15 cellular contexts compared by ENCODE assay signal in the genomic region with DNA sequence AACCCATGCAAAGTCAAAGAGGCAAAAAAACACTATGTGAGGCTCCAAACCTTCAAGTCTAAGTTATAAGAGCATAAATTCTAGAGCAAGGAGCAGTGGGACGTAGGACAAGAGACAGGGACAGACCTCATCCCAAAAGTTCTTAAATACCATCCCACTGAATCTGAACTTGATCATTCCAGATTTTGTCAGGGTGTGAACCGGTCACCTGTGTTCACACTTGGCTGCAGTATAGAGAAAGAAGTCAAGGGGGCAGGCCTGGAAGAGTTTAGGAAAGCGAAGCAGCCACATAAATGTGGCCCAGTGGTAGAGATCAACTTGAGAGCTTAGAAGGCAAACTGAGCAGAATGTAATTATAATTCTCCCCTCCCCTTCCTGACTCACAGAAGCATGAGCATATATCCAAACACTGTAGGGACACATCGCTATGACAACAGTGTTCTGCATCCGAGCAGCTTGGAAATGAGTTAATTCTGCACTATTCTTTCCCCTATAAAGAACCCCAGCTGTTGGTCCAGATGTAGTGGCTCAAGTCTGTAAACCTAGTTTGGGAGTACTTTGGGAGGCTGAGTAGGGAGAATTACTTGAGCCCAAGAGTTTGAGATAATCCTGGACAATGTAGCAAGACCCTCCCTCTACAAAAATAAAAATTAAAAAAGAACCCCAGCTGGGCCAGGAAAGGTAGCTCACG. TPM values are rescaled to one million over a fixed set of nuclear protein-coding genes. Genes with fewer than 3 reads are reported as not detected.
DNase-seq lines count a peak whose midpoint lies in the region; ATAC-seq, FAIRE-seq and TF ChIP-seq lines count a peak whose summit lies in the region.
"Had no signal": no experiment of that assay in that cellular context is flagged by ENCODE, and none has a peak within 500 bp of the region (broad histone marks: within the 10 kb centered on the region; RNA-seq: fewer than 3 reads in every experiment).

No MANE protein-coding gene starts in this region.

- peaks cover 0 to 7% of the 10 kb centered on the region in 2 donors for H3K4me1 ChIP-seq in small intestine (ENCODE audit: control insufficient read depth in 2 of 2, insufficient read depth in 1 of 2, low read depth in 1 of 2, low read length in 1 of 2)
- H3K4me1 ChIP-seq in SJCRH30: 0 out of 2 replicates have a peak, but pooled peaks cover 3% of the 10 kb centered on the region

- FAIRE-seq in small intestine (lab: Jason Lieb, UNC): no peak

- POLR2A ChIA-PET in activated B cell treated with CpG ODN at 0.5 μM for 24 hours (lab: Charles Lee): interaction anchor here (0.6 kb wide), 1 partner anchor 64 kb away, joined by 5 read pairs; no protein-coding TSS in a partner anchor

- H3K36me3 ChIP-seq in small intestine (ENCODE audit: control insufficient read depth in 2 of 2, insufficient read depth in 2 of 2, low read length in 2 of 2) (peaks cover 3 to 16% of the 10 kb centered on the region in 2 donors), SJCRH30 (peaks cover 30% of the 10 kb centered on the region)

- no peaks in the 10 kb centered on the region for H3K27me3 Mint-ChIP-seq in activated B cell treated with CpG ODN at 0.5 μM for 24 hours
- H3K27me3 Mint-ChIP-seq: stimulated activated naive CD8-positive, alpha-beta T cell treated with anti-CD3 and anti-CD28 coated beads, Interleukin-15, amount 100 ng/mL, for 72 hours had no signal

- WGBS in small intestine, 3 donors: 75 to 91% (median 84%) methylated on average over 6 of the region's 6 CpGs

- H3K4me3 ChIP-seq in fibroblast of villous mesenchyme (ENCODE audit: low read depth, low read length) (no peak overlapping the region), small intestine (ENCODE audit: low read depth in 1 of 2, low read length in 2 of 2) (no peak overlapping the region), SJCRH30 (no peak overlapping the region)

- H3K27ac ChIP-seq in small intestine (ENCODE audit: low read depth in 1 of 2, low read length in 1 of 2) (peak overlapping the region; percentile 26 to 86), SJCRH30 (no peak overlapping the region)

- no peaks in the 10 kb centered on the region for H3K9me3 Mint-ChIP-seq in activated B cell treated with CpG ODN at 0.5 μM for 24 hours
- H3K9me3 Mint-ChIP-seq: activated naive CD4-positive, alpha-beta T cell treated with anti-CD3 and anti-CD28 coated beads for 36 hours; stimulated activated naive CD8-positive, alpha-beta T cell treated with anti-CD3 and anti-CD28 coated beads, Interleukin-15, amount 100 ng/mL, for 72 hours had no signal

- peaks cover 45% of the 10 kb centered on the region for H3K36me3 Mint-ChIP-seq in activated B cell treated with CpG ODN at 0.5 μM for 24 hours (ENCODE audit: low read depth)

- ATAC-seq in activated B cell treated with CpG ODN at 0.5 μM for 24 hours (ENCODE audit: low read depth) (no peak), HG02852 (IDR thresholded peaks at IDR 0.05; ENCODE audit: unreplicated experiment) (no peak), HG02885 (IDR thresholded peaks at IDR 0.05; ENCODE audit: poor library complexity, unreplicated experiment) (no peak)
- ATAC-seq: stimulated activated naive CD8-positive, alpha-beta T cell treated with anti-CD3 and anti-CD28 coated beads, Interleukin-15, amount 100 ng/mL, for 72 hours had no signal

- H3K4me1 Mint-ChIP-seq in activated B cell treated with CpG ODN at 0.5 μM for 24 hours: peaks cover 29% of the 10 kb centered on the region

- peak overlapping the region; percentile 17 for H3K4me3 Mint-ChIP-seq in activated B cell treated with CpG ODN at 0.5 μM for 24 hours
- H3K4me3 Mint-ChIP-seq: activated naive CD4-positive, alpha-beta T cell treated with anti-CD3 and anti-CD28 coated beads for 36 hours; stimulated activated naive CD8-positive, alpha-beta T cell treated with anti-CD3 and anti-CD28 coated beads, Interleukin-15, amount 100 ng/mL, for 72 hours had no signal

- H3K27me3 ChIP-seq in small intestine (ENCODE audit: control insufficient read depth in 2 of 2, insufficient read depth in 2 of 2, low read length in 2 of 2) (no peaks in the 10 kb centered on the region), SJCRH30 (no peaks in the 10 kb centered on the region)

- intact Hi-C loops in activated B cell treated with CpG ODN at 0.5 μM for 24 hours (cut with micrococcal nuclease): no loop called here

- CTCF ChIA-PET in activated B cell treated with CpG ODN at 0.5 μM for 24 hours (lab: Charles Lee): interaction anchor here (0.6 kb wide), 1 partner anchor 12 kb away, joined by 3 read pairs; no protein-coding TSS in a partner anchor

- DNase-seq in activated effector memory CD4-positive, alpha-beta T cell treated with anti-CD3 and anti-CD28 coated beads, Interleukin-2, amount 50 U/mL, for 16 hours: peak; percentile 2
- no peak for DNase-seq in activated effector memory CD4-positive, alpha-beta T cell treated with Interleukin-2 at 50 U/mL for 16 hours
- no peak for DNase-seq in activated B cell treated with CpG ODN at 0.5 μM for 24 hours
- DNase-seq in fibroblast of villous mesenchyme (ENCODE audit: low read depth): peak; percentile 28
- DNase-seq in small intestine: no peak
- no peak for DNase-seq in SJCRH30
- DNase-seq: activated CD4-positive, alpha-beta T cell treated with anti-CD3 and anti-CD28 coated beads for 4 hours; activated naive CD4-positive, alpha-beta T cell treated with anti-CD3 and anti-CD28 coated beads for 36 hours; effector CD8-positive, alpha-beta T cell; NCI-H1048; NCI-H524 treated with DMSO at 0.1 percent for 48 hours; stimulated activated CD4-positive, alpha-beta T cell treated with anti-CD3 and anti-CD28 coated beads, Interleukin-1b, Interleukin-23, amount 100 ng/mL, for 48 hours; stimulated activated naive CD8-positive, alpha-beta T cell treated with anti-CD3 and anti-CD28 coated beads, Interleukin-15, amount 100 ng/mL, for 72 hours had no signal

- H3K27ac Mint-ChIP-seq in activated B cell treated with CpG ODN at 0.5 μM for 24 hours: no peak overlapping the region
- H3K27ac Mint-ChIP-seq: activated naive CD4-positive, alpha-beta T cell treated with anti-CD3 and anti-CD28 coated beads for 36 hours; stimulated activated naive CD8-positive, alpha-beta T cell treated with anti-CD3 and anti-CD28 coated beads, Interleukin-15, amount 100 ng/mL, for 72 hours had no signal

- no peaks in the 10 kb centered on the region for H3K9me3 ChIP-seq in small intestine (ENCODE audit: control insufficient read depth, low read depth)
- H3K9me3 ChIP-seq in SJCRH30 (replicated peaks): no peaks in the 10 kb centered on the region

- TF ChIP-seq CTCF in activated B cell treated with CpG ODN at 0.5 μM for 24 hours (IDR thresholded peaks at IDR 0.05): no peak
- no peak for TF ChIP-seq CTCF in fibroblast of villous mesenchyme (IDR thresholded peaks at IDR 0.05; ENCODE audit: insufficient read depth, low read depth, low read length)

RNA-seq across cellular contexts. Expression of a gene that starts 2.7 kb away (rescaled TPM):
- total RNA-seq in activated B cell treated with CpG ODN at 0.5 μM for 24 hours (29.9 and 30.3 TPM in 2 replicates), fibroblast of villous mesenchyme (55.3 and 57.3 TPM in 2 replicates)
- 100 to 1,000 TPM in 2 of 3 donors, 10 to 100 TPM in 1; 73.2 to 153 (median 147) TPM for polyA plus RNA-seq in small intestine
- total RNA-seq in SJCRH30 (2014; rRNA removed; shearing (Covaris generic)): 64.0 and 71.6 TPM in 2 replicates

RNA-seq across cellular contexts. Expression of a gene that starts 2.9 kb away (rescaled TPM):
- total RNA-seq in activated B cell treated with CpG ODN at 0.5 μM for 24 hours (9.1 and 11.9 TPM in 2 replicates), fibroblast of villous mesenchyme (18.6 and 28.3 TPM in 2 replicates)
- 10 to 100 TPM; 14.6 to 46.7 (median 39.2) TPM for polyA plus RNA-seq in small intestine
- total RNA-seq in SJCRH30 (2014; rRNA removed; shearing (Covaris generic)): 31.3 and 33.4 TPM in 2 replicates

RNA-seq across cellular contexts. Expression of a gene that starts 20.7 kb away (rescaled TPM):
- total RNA-seq in activated B cell treated with CpG ODN at 0.5 μM for 24 hours: 0.61 and 0.80 TPM in 2 replicates
- 0.43 and 1.3 TPM in 2 replicates for total RNA-seq in fibroblast of villous mesenchyme
- polyA plus RNA-seq in small intestine: 1,000 to 10,000 TPM in 2 of 3 donors, 100 to 1,000 TPM in 1; 249 to 1,138 (median 1,022) TPM
- 0.06 and 0.25 TPM in 2 replicates for total RNA-seq in SJCRH30 (2014; rRNA removed; shearing (Covaris generic))

RNA-seq across cellular contexts. Expression of a gene that starts 57.7 kb away (rescaled TPM):
- total RNA-seq in activated B cell treated with CpG ODN at 0.5 μM for 24 hours (61.5 and 73.1 TPM in 2 replicates), fibroblast of villous mesenchyme (21.9 and 26.3 TPM in 2 replicates)
- 10 to 100 TPM in 2 of 3 donors, 1 to 10 TPM in 1; 7.6 to 40.3 (median 11.3) TPM for polyA plus RNA-seq in small intestine
- total RNA-seq in SJCRH30 (2014; rRNA removed; shearing (Covaris generic)): 84.7 and 87.0 TPM in 2 replicates

RNA-seq across cellular contexts. Expression of a gene that starts 57.9 kb away (rescaled TPM):
- 40.0 and 42.7 TPM in 2 replicates for total RNA-seq in activated B cell treated with CpG ODN at 0.5 μM for 24 hours
- total RNA-seq in fibroblast of villous mesenchyme: 65.7 and 90.2 TPM in 2 replicates
- polyA plus RNA-seq in small intestine: 10 to 100 TPM in 1 of 3 donors, 1 to 10 TPM in 2; 4.2 to 15.1 (median 10.0) TPM
- 60.9 and 68.5 TPM in 2 replicates for total RNA-seq in SJCRH30 (2014; rRNA removed; shearing (Covaris generic))

Comparison
In these comparisons a context has a peak if more than half of its experiments do, and no peak if none do; other contexts are left out.
1. DNase-seq: peak in activated effector memory CD4-positive, alpha-beta T cell treated with anti-CD3 and anti-CD28 coated beads, Interleukin-2, amount 50 U/mL, for 16 hours (single experiment) and fibroblast of villous mesenchyme (single experiment); none in activated effector memory CD4-positive, alpha-beta T cell treated with Interleukin-2 at 50 U/mL for 16 hours (single experiment), activated B cell treated with CpG ODN at 0.5 μM for 24 hours (single experiment), small intestine (single experiment) and SJCRH30 (0 of 2).